In genomic region chr5:87122171-87122977, GRCh38 we compare ENCODE assay signal across 11 cellular contexts.
A peak's percentile ranks its signal among the peaks of the same experiment; 100 is the strongest.
DNase-seq lines count a peak whose midpoint lies in the region; ATAC-seq and TF ChIP-seq lines count a peak whose summit lies in the region.
"Had no signal": no experiment of that assay in that cellular context is flagged by ENCODE, and none has a peak within 500 bp of the region (broad histone marks: within the 10 kb centered on the region; RNA-seq: fewer than 3 reads in every experiment).

No MANE protein-coding gene starts in this region.

- H2AFZ ChIP-seq in PC-9 (peak overlapping the region; percentile 63), neural progenitor cell (replicated peaks) (no peak overlapping the region)

- peak overlapping the region; percentile 35 for H3K4me3 Mint-ChIP-seq in activated CD4-positive, alpha-beta T cell treated with anti-CD3 and anti-CD28 coated beads, Interleukin-2, amount 10 ng/mL, durations not matched to agents 7 days and 5 days
- peak overlapping the region; percentile 27 to 29 for H3K4me3 Mint-ChIP-seq in stimulated activated naive B cell treated with anti-CD40 and anti-IgM and Interleukin-4, amounts not matched to agents 10 μg/mL and 1 μg/mL and 100 μg/mL, for 72 hours
- H3K4me3 Mint-ChIP-seq in neural progenitor cell = no peak overlapping the region

- H3K9ac ChIP-seq in neural progenitor cell = no peak overlapping the region

- H3F3A ChIP-seq in PC-9 (ENCODE audit: insufficient read depth, low read depth) (peaks cover 22% of the 10 kb centered on the region), neural progenitor cell (ENCODE audit: low read depth) (no peaks in the 10 kb centered on the region)

- H3K27ac ChIP-seq in PC-9 (peak overlapping the region; percentile 92), dorsolateral prefrontal cortex (peak overlapping the region in 40 of 59 donors; percentile 1 to 78 (median 51)), neural progenitor cell (no peak overlapping the region)

- CTCF ChIA-PET in activated CD4-positive, alpha-beta T cell treated with anti-CD3 and anti-CD28 coated beads, Interleukin-2, amount 10 ng/mL, durations not matched to agents 7 days and 5 days (lab: Charles Lee) = interaction anchor here (1.1 to 1.2 kb wide), 3 partner anchors 9 to 42 kb away, joined by 3 read pairs; no protein-coding TSS in a partner anchor
- CTCF ChIA-PET in PC-9 (lab: Charles Lee) = no interaction called here

- H3K9me3 ChIP-seq in PC-9 (ENCODE audit: insufficient read depth, low read depth) (peaks cover 14% of the 10 kb centered on the region), neural progenitor cell (ENCODE audit: low read depth) (no peaks in the 10 kb centered on the region)

- peaks cover 58% of the 10 kb centered on the region for H3K4me1 Mint-ChIP-seq in activated CD4-positive, alpha-beta T cell treated with anti-CD3 and anti-CD28 coated beads, Interleukin-2, amount 10 ng/mL, durations not matched to agents 7 days and 5 days
- peaks cover 30 to 48% of the 10 kb centered on the region in 2 donors for H3K4me1 Mint-ChIP-seq in stimulated activated naive B cell treated with anti-CD40 and anti-IgM and Interleukin-4, amounts not matched to agents 10 μg/mL and 1 μg/mL and 100 μg/mL, for 72 hours
- H3K4me1 Mint-ChIP-seq in neural progenitor cell = no peaks in the 10 kb centered on the region

- TF ChIP-seq CTCF in PC-9 (conservative IDR thresholded peaks at IDR 0.05) (no peak), dorsolateral prefrontal cortex (IDR thresholded peaks at IDR 0.05 in 54 of 56, conservative IDR thresholded peaks at IDR 0.05 in 2 of 56; ENCODE audit: low read depth in 1 of 56, partially characterized antibody in 56 of 56) (no peak), neural progenitor cell (IDR thresholded peaks at IDR 0.05) (no peak)

- H4K20me1 ChIP-seq in PC-9 (ENCODE audit: insufficient read depth) = no peaks in the 10 kb centered on the region
- H4K20me1 ChIP-seq in neural progenitor cell (ENCODE audit: low read depth) = no peaks in the 10 kb centered on the region

- H3K4me2 ChIP-seq in PC-9 (peak overlapping the region; percentile 46), neural progenitor cell (no peak overlapping the region)

- H3K27me3 ChIP-seq in PC-9 (ENCODE audit: insufficient read depth, low read depth) (no peaks in the 10 kb centered on the region), dorsolateral prefrontal cortex (no peaks in the 10 kb centered on the region), neural progenitor cell (no peaks in the 10 kb centered on the region)

- H3K9me2 ChIP-seq in PC-9 (ENCODE audit: insufficient read depth) = no peaks in the 10 kb centered on the region

- H3K4me1 ChIP-seq in PC-9 (replicated peaks; ENCODE audit: insufficient read depth) (peaks cover 52% of the 10 kb centered on the region), neural progenitor cell (no peaks in the 10 kb centered on the region)

- no peak for ATAC-seq in stimulated activated naive B cell treated with anti-CD40 and anti-IgM and Interleukin-4, amounts not matched to agents 10 μg/mL and 1 μg/mL and 100 μg/mL, for 72 hours (replicated peaks)
- ATAC-seq in Right ventricle myocardium superior (ENCODE audit: poor library complexity) (no peak), GM18858 (IDR thresholded peaks at IDR 0.05; ENCODE audit: unreplicated experiment) (no peak)
- ATAC-seq: left ventricle myocardium superior, right cardiac atrium had no signal

- H3K79me2 ChIP-seq in PC-9 (ENCODE audit: low read depth) (no peaks in the 10 kb centered on the region), neural progenitor cell (ENCODE audit: low read depth) (no peaks in the 10 kb centered on the region)

- peaks cover 6% of the 10 kb centered on the region for H3K36me3 Mint-ChIP-seq in activated CD4-positive, alpha-beta T cell treated with anti-CD3 and anti-CD28 coated beads, Interleukin-2, amount 10 ng/mL, durations not matched to agents 7 days and 5 days (ENCODE audit: low read depth)
- H3K36me3 Mint-ChIP-seq in stimulated activated naive B cell treated with anti-CD40 and anti-IgM and Interleukin-4, amounts not matched to agents 10 μg/mL and 1 μg/mL and 100 μg/mL, for 72 hours = no peaks in the 10 kb centered on the region
- H3K36me3 Mint-ChIP-seq in neural progenitor cell = no peaks in the 10 kb centered on the region

- peaks cover 6% of the 10 kb centered on the region for H3K9me3 Mint-ChIP-seq in activated CD4-positive, alpha-beta T cell treated with anti-CD3 and anti-CD28 coated beads, Interleukin-2, amount 10 ng/mL, durations not matched to agents 7 days and 5 days
- peaks cover 1 to 3% of the 10 kb centered on the region in 2 donors for H3K9me3 Mint-ChIP-seq in stimulated activated naive B cell treated with anti-CD40 and anti-IgM and Interleukin-4, amounts not matched to agents 10 μg/mL and 1 μg/mL and 100 μg/mL, for 72 hours
- no peaks in the 10 kb centered on the region for H3K9me3 Mint-ChIP-seq in neural progenitor cell

- no TSS peak for BruUV-seq in PC-9 (replicated peaks; lab: Mats Ljungman, UMichigan)

- no peak for DNase-seq in activated CD4-positive, alpha-beta T cell treated with anti-CD3 and anti-CD28 coated beads, Interleukin-2, amount 10 ng/mL, durations not matched to agents 7 days and 5 days
- DNase-seq in activated CD4-positive, alpha-beta T cell treated with anti-CD3 and anti-CD28 coated beads, Interleukin-2, amount 50 U/mL, for 48 hours = no peak
- no peak for DNase-seq in PC-9
- DNase-seq in dorsolateral prefrontal cortex = no peak
- no peak for DNase-seq in stimulated activated naive B cell treated with anti-CD40 and anti-IgM and Interleukin-4, amounts not matched to agents 10 μg/mL and 1 μg/mL and 100 μg/mL, for 72 hours
- DNase-seq in Right ventricle myocardium superior = no peak
- no peak for DNase-seq in neural progenitor cell (ENCODE audit: low spot score)
- DNase-seq: left ventricle myocardium superior, NCI-H1417 treated with DMSO at 0.1 percent for 48 hours, right cardiac atrium had no signal

- intact Hi-C loops in PC-9 (cut with micrococcal nuclease; ENCODE audit: unreplicated experiment) = loop anchor here (5.0 kb wide), 1 partner anchor 90 kb away; no protein-coding TSS in a partner anchor
- intact Hi-C loops in dorsolateral prefrontal cortex (cut with DNase I) = no loop called here
- intact Hi-C loops in Right ventricle myocardium superior (cut with DNase I) = no loop called here

- H3K36me3 ChIP-seq in PC-9 (ENCODE audit: low read depth) (no peaks in the 10 kb centered on the region), neural progenitor cell (no peaks in the 10 kb centered on the region)

- peak overlapping the region; percentile 86 for H3K27ac Mint-ChIP-seq in activated CD4-positive, alpha-beta T cell treated with anti-CD3 and anti-CD28 coated beads, Interleukin-2, amount 10 ng/mL, durations not matched to agents 7 days and 5 days
- peak overlapping the region; percentile 62 for H3K27ac Mint-ChIP-seq in stimulated activated naive B cell treated with anti-CD40 and anti-IgM and Interleukin-4, amounts not matched to agents 10 μg/mL and 1 μg/mL and 100 μg/mL, for 72 hours
- H3K27ac Mint-ChIP-seq in neural progenitor cell = no peak overlapping the region

- H3K27me3 Mint-ChIP-seq in activated CD4-positive, alpha-beta T cell treated with anti-CD3 and anti-CD28 coated beads, Interleukin-2, amount 10 ng/mL, durations not matched to agents 7 days and 5 days = peaks cover 4% of the 10 kb centered on the region
- H3K27me3 Mint-ChIP-seq in stimulated activated naive B cell treated with anti-CD40 and anti-IgM and Interleukin-4, amounts not matched to agents 10 μg/mL and 1 μg/mL and 100 μg/mL, for 72 hours = no peaks in the 10 kb centered on the region
- H3K27me3 Mint-ChIP-seq in neural progenitor cell (ENCODE audit: insufficient read depth, low read depth) = no peaks in the 10 kb centered on the region

- H3K4me3 ChIP-seq in PC-9 = no peak overlapping the region
- H3K4me3 ChIP-seq in dorsolateral prefrontal cortex = peak overlapping the region in 38 of 59 donors; percentile 0 to 66 (median 22)
- H3K4me3 ChIP-seq in neural progenitor cell = no peak overlapping the region

- POLR2A ChIA-PET in activated CD4-positive, alpha-beta T cell treated with anti-CD3 and anti-CD28 coated beads, Interleukin-2, amount 10 ng/mL, durations not matched to agents 7 days and 5 days (lab: Charles Lee) = no interaction called here
- POLR2A ChIA-PET in PC-9 (lab: Charles Lee; ENCODE audit: unreplicated experiment) = interaction anchor here (0.8 kb wide), 1 partner anchor 145 kb away, joined by 5 read pairs; the partner anchor contains the start of gene RASA1

Comparison
In these comparisons a context has a peak if more than half of its experiments do, and no peak if none do; other contexts are left out.
1. H3K4me3 ChIP-seq: peak in dorsolateral prefrontal cortex (38 of 59); none in PC-9 (single experiment) and neural progenitor cell (single experiment).